Comparison of ENCODE assay signal across 24 cellular contexts in the genomic region with DNA sequence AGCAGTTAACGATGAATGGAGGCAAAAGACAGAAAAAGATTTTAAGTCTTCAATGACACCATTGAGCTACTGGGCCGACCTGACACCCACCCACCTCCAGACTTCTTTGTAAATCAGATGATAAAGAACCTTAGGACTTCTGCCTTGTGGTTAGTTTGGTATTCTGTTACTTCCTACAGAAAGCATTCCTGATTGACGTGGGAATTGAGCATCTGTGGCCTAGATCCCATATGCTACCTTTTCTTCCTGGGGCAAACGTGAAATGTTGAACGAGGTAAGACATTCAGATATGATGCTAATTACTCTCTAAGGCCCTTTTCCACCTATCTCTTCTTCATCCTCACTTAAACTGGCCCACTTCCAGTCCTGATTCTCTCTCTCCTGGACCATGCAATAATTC. TPM values are rescaled to one million over a fixed set of nuclear protein-coding genes. Genes with fewer than 3 reads are reported as not detected.
DNase-seq lines count a peak whose midpoint lies in the region; ATAC-seq lines count a peak whose summit lies in the region.
"Had no signal": no experiment of that assay in that cellular context is flagged by ENCODE, and none has a peak within 500 bp of the region (broad histone marks: within the 10 kb centered on the region; RNA-seq: fewer than 3 reads in every experiment).

No MANE protein-coding gene starts in this region.

- DNase-seq in A172 (ENCODE audit: low spot score) (peak; percentile 4), ELR (ENCODE audit: low read depth) (peak; percentile 24), amniotic epithelial cell (ENCODE audit: low read depth) (peak; percentile 38), iris pigment epithelial cell (ENCODE audit: low read depth) (peak; percentile 26), ACHN (no peak), islet precursor cell (no peak)
- DNase-seq: BE2C; CD8-positive, alpha-beta memory T cell; DMS 273 treated with DMSO at 0.1 percent for 48 hours; DMS79; KBM-7; NCI-H1105 treated with DMSO at 0.1 percent for 48 hours; NCI-H146; NCI-H1930; NCI-H2107; NCI-H526 treated with DMSO at 0.1 percent for 48 hours; Right ventricle myocardium superior; RPMI8226 had no signal

- in situ Hi-C loops in ACHN (cut with HindIII; ENCODE audit: low pct_ligation_motif_present, low pct_unique_long_range_greater_than_20kb, low sequenced_read_pairs) = no loop called here

- no peak for ATAC-seq in HG02759 (IDR thresholded peaks at IDR 0.05; ENCODE audit: unreplicated experiment)

RNA-seq across cellular contexts. Expression of gene PRLHR, which starts 10.2 kb away (rescaled TPM):
- not detected in 2 replicates for total RNA-seq in A172 (2014; rRNA removed; shearing (Covaris generic))
- total RNA-seq: CD8-positive, alpha-beta memory T cell; H1; LHCN-M2; NCI-H460; PC-9; Right ventricle myocardium superior; SJSA1 had no signal

Comparison
In these comparisons a context has a peak if more than half of its experiments do, and no peak if none do; other contexts are left out.
1. DNase-seq: peak in A172 (single experiment), ELR (single experiment), amniotic epithelial cell (single experiment) and iris pigment epithelial cell (single experiment); none in ACHN (single experiment) and islet precursor cell (single experiment).